9 cellular contexts compared by ENCODE assay signal in genomic region chr3:196302551-196302950, GRCh38. TPM values are rescaled to one million over a fixed set of nuclear protein-coding genes. Genes with fewer than 3 reads are reported as not detected.
"Had no signal": no experiment of that assay in that cellular context is flagged by ENCODE, and none has a peak within 500 bp of the region (broad histone marks: within the 10 kb centered on the region; RNA-seq: fewer than 3 reads in every experiment).

No MANE protein-coding gene starts in this region.

RNA-seq across cellular contexts. Expression of gene TM4SF19, which starts 35.6 kb away (rescaled TPM):
- total RNA-seq: activated CD4-positive, alpha-beta memory T cell treated with anti-CD3 and anti-CD28 coated beads, Interleukin-2, amount 10 ng/mL, durations not matched to agents 7 days and 5 days; activated CD4-positive, alpha-beta T cell treated with anti-CD3 and anti-CD28 coated beads, Interleukin-2, amount 10 ng/mL, durations not matched to agents 7 days and 5 days; activated T-cell treated with anti-CD3 and anti-CD28 coated beads, Interleukin-2, amount 50 U/mL, for 72 hours; cardiac septum; cerebellum; endodermal cell; T-helper 1 cell treated with Interleukin-12 subunit alpha and Interleukin-12 subunit beta and Interleukin-4 antibody, amounts not matched to agents 30 ng/mL and 1 ng/mL, for 36 hours had no signal
- polyA plus RNA-seq: adipose tissue, heart left ventricle had no signal
